Comparison of ENCODE assay signal across 22 cellular contexts in genomic region chr19:1431759-1432506, GRCh38. TPM values are rescaled to one million over a fixed set of nuclear protein-coding genes. Genes with fewer than 3 reads are reported as not detected.
"Had no signal": no experiment of that assay in that cellular context is flagged by ENCODE, and none has a peak within 500 bp of the region (broad histone marks: within the 10 kb centered on the region; RNA-seq: fewer than 3 reads in every experiment).

No MANE protein-coding gene starts in this region.

- DNase-seq: activated CD4-positive, alpha-beta T cell treated with anti-CD3 and anti-CD28 coated beads, Interleukin-2, amount 50 U/mL, for 1 hour; activated CD4-positive, CD25-positive, alpha-beta regulatory T cell treated with anti-CD3 and anti-CD28 coated beads, Interleukin-2, amount 50 U/mL, for 72 hours; activated CD8-positive, alpha-beta memory T cell treated with anti-CD3 and anti-CD28 coated beads, Interleukin-2, amount 50 U/mL, for 4 hours; activated gamma-delta T cell; activated T-cell treated with anti-CD3 and anti-CD28 coated beads, Interleukin-2, amount 50 U/mL, for 48 hours; colonic mucosa; heart right ventricle; left ventricle myocardium inferior; mammary epithelial cell; nephron progenitor cell had no signal

- ATAC-seq: gastroesophageal sphincter, heart right ventricle had no signal

- H3K9me3 Mint-ChIP-seq: activated naive CD4-positive, alpha-beta T cell treated with anti-CD3 and anti-CD28 coated beads, Interleukin-2, amount 50 U/mL, for 24 hours; central memory CD8-positive, alpha-beta T cell; nephron progenitor cell; stimulated activated naive CD8-positive, alpha-beta T cell treated with anti-CD3 and anti-CD28 coated beads, Interleukin-15, Interleukin-2, amounts not matched to agents 100 ng/mL and 50 ng/mL, for 24 hours had no signal

- H3K36me3 Mint-ChIP-seq: activated naive CD4-positive, alpha-beta T cell treated with anti-CD3 and anti-CD28 coated beads, Interleukin-2, amount 50 U/mL, for 24 hours had no signal

- H3K27ac Mint-ChIP-seq: activated naive CD4-positive, alpha-beta T cell treated with anti-CD3 and anti-CD28 coated beads, Interleukin-2, amount 50 U/mL, for 24 hours; nephron progenitor cell; stimulated activated naive CD8-positive, alpha-beta T cell treated with anti-CD3 and anti-CD28 coated beads, Interleukin-15, Interleukin-2, amounts not matched to agents 100 ng/mL and 50 ng/mL, for 24 hours had no signal

- H3K27me3 ChIP-seq: ascending aorta, colonic mucosa, esophagus muscularis mucosa, gastroesophageal sphincter, heart right ventricle, right atrium auricular region, tibial nerve had no signal

- H3K4me3 ChIP-seq: ascending aorta, colonic mucosa, esophagus muscularis mucosa, gastroesophageal sphincter, heart right ventricle, left ventricle myocardium inferior, prostate gland, right atrium auricular region, skin epidermis, tibial nerve had no signal

- H3K4me1 Mint-ChIP-seq: activated naive CD4-positive, alpha-beta T cell treated with anti-CD3 and anti-CD28 coated beads, Interleukin-2, amount 50 U/mL, for 24 hours; central memory CD8-positive, alpha-beta T cell had no signal

- H3K27ac ChIP-seq: ascending aorta, colonic mucosa, esophagus muscularis mucosa, gastroesophageal sphincter, heart right ventricle, left ventricle myocardium inferior, prostate gland, right atrium auricular region, skin epidermis, tibial nerve, VCaP had no signal

- H3K4me3 Mint-ChIP-seq: activated naive CD4-positive, alpha-beta T cell treated with anti-CD3 and anti-CD28 coated beads, Interleukin-2, amount 50 U/mL, for 24 hours; central memory CD8-positive, alpha-beta T cell; nephron progenitor cell; stimulated activated naive CD8-positive, alpha-beta T cell treated with anti-CD3 and anti-CD28 coated beads, Interleukin-15, Interleukin-2, amounts not matched to agents 100 ng/mL and 50 ng/mL, for 24 hours had no signal

- H3K4me1 ChIP-seq: ascending aorta, colonic mucosa, gastroesophageal sphincter, prostate gland, tibial nerve had no signal

- H3K9me3 ChIP-seq: ascending aorta, colonic mucosa, esophagus muscularis mucosa, gastroesophageal sphincter, heart right ventricle, left ventricle myocardium inferior, prostate gland, right atrium auricular region, tibial nerve had no signal

- H3K27me3 Mint-ChIP-seq: activated naive CD4-positive, alpha-beta T cell treated with anti-CD3 and anti-CD28 coated beads, Interleukin-2, amount 50 U/mL, for 24 hours; central memory CD8-positive, alpha-beta T cell; stimulated activated naive CD8-positive, alpha-beta T cell treated with anti-CD3 and anti-CD28 coated beads, Interleukin-15, Interleukin-2, amounts not matched to agents 100 ng/mL and 50 ng/mL, for 24 hours had no signal

RNA-seq across cellular contexts. Expression of gene APC2, which starts 18.0 kb away (rescaled TPM):
- total RNA-seq: ascending aorta, kidney epithelial cell had no signal
